In the genomic region with DNA sequence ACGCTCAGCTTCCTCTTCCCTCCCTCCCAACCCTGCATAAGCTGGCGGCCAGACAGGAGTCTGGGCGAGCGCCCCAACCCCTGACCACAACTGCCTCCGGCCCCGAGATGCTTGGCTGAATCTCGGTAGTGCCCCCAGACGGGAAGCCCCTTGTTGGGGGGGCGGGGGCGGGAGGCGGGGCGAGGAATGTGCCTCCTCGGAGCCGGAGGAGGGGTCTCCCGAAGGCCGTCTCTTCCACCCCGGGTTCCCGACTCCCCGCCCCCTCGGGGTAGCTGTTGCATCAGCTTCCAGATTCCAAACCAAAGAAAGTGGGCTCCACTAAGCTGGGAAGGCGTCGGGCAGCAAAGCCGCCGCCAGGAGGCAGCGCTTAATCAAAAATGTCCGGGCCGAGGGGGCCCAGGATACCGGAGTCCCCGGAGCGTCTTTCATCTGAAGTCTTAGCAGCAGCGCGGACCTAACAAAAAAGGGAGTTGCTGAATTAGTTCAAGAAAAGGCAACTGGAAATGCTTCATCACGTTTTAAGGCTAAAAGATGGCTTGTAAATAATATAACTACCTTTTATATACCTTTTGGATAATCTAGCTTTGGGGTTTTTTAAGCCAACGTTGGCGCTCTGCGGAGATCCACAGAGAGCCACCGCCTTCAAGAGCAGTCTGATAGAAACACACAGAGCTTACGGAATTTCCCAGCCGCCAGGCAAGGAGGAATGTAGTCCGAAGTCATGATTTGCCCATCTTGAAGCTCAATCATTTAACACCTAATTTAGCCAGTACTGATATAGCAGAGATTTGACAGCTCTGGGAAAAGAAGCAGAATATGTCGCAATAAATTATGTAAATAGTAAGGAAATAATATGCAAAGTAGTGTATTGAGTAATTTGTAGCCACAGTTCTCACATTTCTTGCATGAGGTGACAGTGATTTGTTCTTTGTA, we compare ENCODE assay signal across 1 cellular context.
TF ChIP-seq lines count a peak whose summit lies in the region.

No MANE protein-coding gene starts in this region.

TF ChIP-seq in H1, 55 proteins besides CTCF, POLR2A, EP300 and RAD21:
- TF ChIP-seq JUND (IDR thresholded peaks at IDR 0.05; ENCODE audit: low read length), result peak; percentile 84
- TF ChIP-seq CBX5 (IDR thresholded peaks at IDR 0.05; ENCODE audit: low read depth, low read length), result no peak
- TF ChIP-seq EZH2 (IDR thresholded peaks at IDR 0.05; ENCODE audit: low read depth, low read length, severe bottlenecking), result no peak
- TF ChIP-seq TBP (IDR thresholded peaks at IDR 0.05; ENCODE audit: low read depth, low read length), result 0 out of 2 replicates have a peak, but pooled peaks have one; percentile 34
- TF ChIP-seq RBBP5 (IDR thresholded peaks at IDR 0.05; ENCODE audit: borderline replicate concordance, low read depth, low read length), result no peak
- TF ChIP-seq SIN3A (conservative IDR thresholded peaks at IDR 0.05 in 1 of 2, IDR thresholded peaks at IDR 0.05 in 1 of 2; ENCODE audit: low read depth in 1 of 2, low read length in 2 of 2), result peak; percentile 72 to 73; a peak in 2 of 4 replicates
- TF ChIP-seq SP1 (IDR thresholded peaks at IDR 0.05; ENCODE audit: low read depth, low read length), result peak; percentile 62; the same call in 1 of the 2 replicates
- TF ChIP-seq JUN (IDR thresholded peaks at IDR 0.05; ENCODE audit: low read depth, low read length), result peak; percentile 34; the same call in 1 of the 2 replicates
- TF ChIP-seq CTBP2 (IDR thresholded peaks at IDR 0.05; ENCODE audit: borderline replicate concordance, insufficient read depth, insufficient read length, low read length), result no peak
- TF ChIP-seq SIX5 (IDR thresholded peaks at IDR 0.05; ENCODE audit: low read depth, low read length), result no peak
- peak; percentile 39; the same call in 1 of the 2 replicates for TF ChIP-seq BACH1 (IDR thresholded peaks at IDR 0.05; ENCODE audit: low read length)
- TF ChIP-seq, protein P1, sequence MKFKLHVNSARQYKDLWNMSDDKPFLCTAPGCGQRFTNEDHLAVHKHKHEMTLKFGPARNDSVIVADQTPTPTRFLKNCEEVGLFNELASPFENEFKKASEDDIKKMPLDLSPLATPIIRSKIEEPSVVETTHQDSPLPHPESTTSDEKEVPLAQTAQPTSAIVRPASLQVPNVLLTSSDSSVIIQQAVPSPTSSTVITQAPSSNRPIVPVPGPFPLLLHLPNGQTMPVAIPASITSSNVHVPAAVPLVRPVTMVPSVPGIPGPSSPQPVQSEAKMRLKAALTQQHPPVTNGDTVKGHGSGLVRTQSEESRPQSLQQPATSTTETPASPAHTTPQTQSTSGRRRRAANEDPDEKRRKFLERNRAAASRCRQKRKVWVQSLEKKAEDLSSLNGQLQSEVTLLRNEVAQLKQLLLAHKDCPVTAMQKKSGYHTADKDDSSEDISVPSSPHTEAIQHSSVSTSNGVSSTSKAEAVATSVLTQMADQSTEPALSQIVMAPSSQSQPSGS (IDR thresholded peaks at IDR 0.05; ENCODE audit: low read length), result 0 out of 2 replicates have a peak, but pooled peaks have one; percentile 25
- TF ChIP-seq, protein P2, sequence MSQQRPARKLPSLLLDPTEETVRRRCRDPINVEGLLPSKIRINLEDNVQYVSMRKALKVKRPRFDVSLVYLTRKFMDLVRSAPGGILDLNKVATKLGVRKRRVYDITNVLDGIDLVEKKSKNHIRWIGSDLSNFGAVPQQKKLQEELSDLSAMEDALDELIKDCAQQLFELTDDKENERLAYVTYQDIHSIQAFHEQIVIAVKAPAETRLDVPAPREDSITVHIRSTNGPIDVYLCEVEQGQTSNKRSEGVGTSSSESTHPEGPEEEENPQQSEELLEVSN (IDR thresholded peaks at IDR 0.05), result 0 out of 2 replicates have a peak, but pooled peaks have one; percentile 25
- peak; percentile 30; the same call in 1 of the 2 replicates for TF ChIP-seq SRF (IDR thresholded peaks at IDR 0.05; ENCODE audit: low read depth, low read length)
- TF ChIP-seq TAF1 (IDR thresholded peaks at IDR 0.05; ENCODE audit: low read depth, low read length), result peak; percentile 73
- peak; percentile 99 for TF ChIP-seq CEBPB (IDR thresholded peaks at IDR 0.05; ENCODE audit: low read depth, low read length)
- peak; percentile 51 for TF ChIP-seq ASH2L (IDR thresholded peaks at IDR 0.05; ENCODE audit: low read length)
- 0 out of 2 replicates have a peak, but pooled peaks have one; percentile 26 for TF ChIP-seq CHD2 (IDR thresholded peaks at IDR 0.05; ENCODE audit: low read length)
- peak; percentile 85 for TF ChIP-seq YY1 (IDR thresholded peaks at IDR 0.05; ENCODE audit: low read depth, low read length)
- TF ChIP-seq, protein P3, sequence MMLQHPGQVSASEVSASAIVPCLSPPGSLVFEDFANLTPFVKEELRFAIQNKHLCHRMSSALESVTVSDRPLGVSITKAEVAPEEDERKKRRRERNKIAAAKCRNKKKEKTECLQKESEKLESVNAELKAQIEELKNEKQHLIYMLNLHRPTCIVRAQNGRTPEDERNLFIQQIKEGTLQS (IDR thresholded peaks at IDR 0.05; ENCODE audit: insufficient read depth, low read depth, low read length), result peak; percentile 94
- TF ChIP-seq TAF7 (optimal IDR thresholded peaks at IDR 0.05; ENCODE audit: borderline replicate concordance, low read depth, low read length), result peak; percentile 74
- TF ChIP-seq HDAC2 (IDR thresholded peaks at IDR 0.05; ENCODE audit: borderline replicate concordance in 1 of 2, low read depth in 2 of 2, low read length in 2 of 2), result 0 out of 4 replicates have a peak, but pooled peaks of 1 of the 2 experiments have one; percentile 62
- no peak for TF ChIP-seq NANOG (IDR thresholded peaks at IDR 0.05; ENCODE audit: insufficient read depth, low read depth, low read length, poor library complexity, severe bottlenecking)
